Comparison of ENCODE assay signal across 1 cellular context in genomic region chr7:128081351-128081750, GRCh38.
TF ChIP-seq lines count a peak whose summit lies in the region.

No MANE protein-coding gene starts in this region.

TF ChIP-seq in K562, 482 proteins besides CTCF, POLR2A, EP300 and RAD21:
- TF ChIP-seq RBM22 (IDR thresholded peaks at IDR 0.05; ENCODE audit: low read depth, low read length, poor library complexity, severe bottlenecking) (peak; percentile 66), POLR2G (IDR thresholded peaks at IDR 0.05; ENCODE audit: low read depth, low read length) (peak; percentile 56), SLC30A9 (CRISPR knock-in tag; IDR thresholded peaks at IDR 0.05) (no peak), ZNF232 (CRISPR knock-in tag; IDR thresholded peaks at IDR 0.05) (no peak), RBBP5 (IDR thresholded peaks at IDR 0.05; ENCODE audit: borderline replicate concordance, insufficient read depth, low read length, poor library complexity, severe bottlenecking) (no peak), CBFB (CRISPR knock-in tag; IDR thresholded peaks at IDR 0.05) (0 out of 2 replicates have a peak, but pooled peaks have one; percentile 18)
